Comparison of ENCODE assay signal across 8 cellular contexts in the genomic region with DNA sequence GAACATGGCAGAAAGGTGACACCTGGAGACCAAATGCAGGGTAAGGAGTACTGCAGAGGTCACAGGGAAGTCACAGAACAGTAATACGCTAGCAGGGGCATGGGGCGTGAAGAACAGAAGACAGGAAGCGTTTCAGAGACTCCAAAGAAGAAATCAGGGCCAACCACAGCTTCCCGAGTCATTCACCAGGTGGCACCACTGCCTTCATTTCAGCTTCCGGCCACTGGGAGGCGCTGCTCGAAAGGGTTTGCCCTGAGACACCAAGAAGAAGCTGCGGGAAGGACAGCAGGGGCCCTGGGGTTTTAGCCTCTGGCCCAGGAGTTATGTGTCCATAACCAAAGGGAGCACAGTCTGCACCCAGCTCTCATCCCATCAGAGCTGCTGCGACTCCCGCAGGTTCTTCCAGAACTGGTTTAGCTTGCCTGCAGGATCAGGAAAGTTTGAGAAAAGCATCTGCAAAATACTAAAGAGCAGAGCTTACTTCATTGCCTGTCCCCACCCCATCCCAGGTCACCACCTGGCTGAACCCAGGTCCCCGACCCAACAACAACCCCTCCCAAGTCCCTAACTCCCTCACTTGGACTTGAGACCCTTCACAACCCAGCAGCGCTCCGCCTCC. TPM values are rescaled to one million over a fixed set of nuclear protein-coding genes. Genes with fewer than 3 reads are reported as not detected.
DNase-seq lines count a peak whose midpoint lies in the region; ATAC-seq, FAIRE-seq and TF ChIP-seq lines count a peak whose summit lies in the region.
"Not testable (repeated sequence)": the region's sequence is repeated elsewhere in the genome, so short reads cannot be mapped to it uniquely, and the experiment has no call there.

No MANE protein-coding gene starts in this region.

- not testable (repeated sequence) for H3K9me3 Mint-ChIP-seq in astrocyte (ENCODE audit: unreplicated experiment)

- intact Hi-C loops in Right ventricle myocardium inferior (cut with DNase I), result not testable (repeated sequence)

- not testable (repeated sequence) for H3K27ac ChIP-seq in astrocyte (ENCODE audit: low read depth, low read length)

- peak; percentile 49 for TF ChIP-seq CTCF in astrocyte (IDR thresholded peaks at IDR 0.05; ENCODE audit: insufficient read depth, low read depth, low read length)

- not testable (repeated sequence) for H3K36me3 ChIP-seq in astrocyte (ENCODE audit: insufficient read depth, low read length)

- not testable (repeated sequence) for H3K9me3 ChIP-seq in astrocyte (ENCODE audit: insufficient read depth, low read depth, low read length)

- H3K9ac ChIP-seq in astrocyte (ENCODE audit: low read length), result not testable (repeated sequence)

- DNase-seq in COR-L47 (lab: John Stamatoyannopoulos, UW) (peak; percentile 20), HuH-7.5 (ENCODE audit: low spot score) (peak; percentile 32), NCI-H82 treated with DMSO at 0.1 percent for 48 hours (lab: John Stamatoyannopoulos, UW; ENCODE audit: unreplicated experiment) (peak; percentile 32), Right ventricle myocardium inferior (ENCODE audit: missing footprints) (peak; percentile 81), nucleus accumbens (lab: John Stamatoyannopoulos, UW) (peak in 49 of 56 donors; percentile 5 to 86 (median 56))
- DNase-seq in activated CD4-positive, CD25-positive, alpha-beta regulatory T cell treated with anti-CD3 and anti-CD28 coated beads, Interleukin-2, amount 50 U/mL, for 16 hours (ENCODE audit: low read depth, low spot score), result peak; percentile 79
- DNase-seq in astrocyte (ENCODE audit: low read depth), result not testable (repeated sequence)
- peak; percentile 95 for DNase-seq in stimulated activated CD8-positive, alpha-beta memory T cell treated with anti-CD3 and anti-CD28 coated beads, Interleukin-4, amount 100 ng/mL, for 48 hours

- not testable (repeated sequence) for FAIRE-seq in astrocyte (lab: Jason Lieb, UNC)

- ATAC-seq in Right ventricle myocardium inferior, result not testable (repeated sequence)

- H3K4me3 ChIP-seq in astrocyte (ENCODE audit: insufficient read depth, low read depth, low read length), result not testable (repeated sequence)

- H3K36me3 Mint-ChIP-seq in astrocyte (ENCODE audit: low read depth, unreplicated experiment), result not testable (repeated sequence)

- not testable (repeated sequence) for H3K27me3 ChIP-seq in astrocyte (ENCODE audit: insufficient read depth, low read length)

- H3K27ac Mint-ChIP-seq in astrocyte (ENCODE audit: unreplicated experiment), result not testable (repeated sequence)

- H3K79me2 ChIP-seq in astrocyte (ENCODE audit: insufficient read depth, low read length), result not testable (repeated sequence)

- H3K4me3 Mint-ChIP-seq in astrocyte (ENCODE audit: unreplicated experiment), result not testable (repeated sequence)

- not testable (repeated sequence) for H4K20me1 ChIP-seq in astrocyte (ENCODE audit: insufficient read depth, low read length)

- H2AFZ ChIP-seq in astrocyte (ENCODE audit: low read depth, low read length), result not testable (repeated sequence)

- H3K27me3 Mint-ChIP-seq in astrocyte (ENCODE audit: low read depth, unreplicated experiment), result not testable (repeated sequence)

- H3K4me2 ChIP-seq in astrocyte (ENCODE audit: low read length), result not testable (repeated sequence)

- H3K4me1 Mint-ChIP-seq in astrocyte (ENCODE audit: low read depth, unreplicated experiment), result not testable (repeated sequence)

- H3K4me1 ChIP-seq in astrocyte (ENCODE audit: insufficient read depth, low read length), result not testable (repeated sequence)

RNA-seq across cellular contexts. Expression of a gene that starts 32.6 kb away (rescaled TPM):
- not detected in 2 replicates for total RNA-seq in astrocyte
- total RNA-seq in Right ventricle myocardium inferior, result not detected
